In genomic region chr16:20929804-20930683, GRCh38 we compare ENCODE assay signal across 7 cellular contexts. TPM values are rescaled to one million over a fixed set of nuclear protein-coding genes. Genes with fewer than 3 reads are reported as not detected.
DNase-seq lines count a peak whose midpoint lies in the region; TF ChIP-seq lines count a peak whose summit lies in the region.
"Not testable (repeated sequence)": the region's sequence is repeated elsewhere in the genome, so short reads cannot be mapped to it uniquely, and the experiment has no call there.

No MANE protein-coding gene starts in this region.

- not testable (repeated sequence) for H3K79me2 ChIP-seq in SK-N-SH (ENCODE audit: insufficient read depth); neural cell (replicated peaks; ENCODE audit: insufficient read depth, low read length)

- not testable (repeated sequence) for TF ChIP-seq POLR2A in stomach (IDR thresholded peaks at IDR 0.05)

- not testable (repeated sequence) for H3F3A ChIP-seq in SK-N-SH (replicated peaks; ENCODE audit: insufficient read depth); neural cell (ENCODE audit: insufficient read depth, low read length, poor library complexity, severe bottlenecking)

- H3K9ac ChIP-seq in SK-N-SH; neural cell (ENCODE audit: low read length): not testable (repeated sequence)

- not testable (repeated sequence) for TF ChIP-seq RAD21 in SK-N-SH (IDR thresholded peaks at IDR 0.05; ENCODE audit: low read length); neural cell (conservative IDR thresholded peaks at IDR 0.05)

- not testable (repeated sequence) for H4K20me1 ChIP-seq in SK-N-SH (ENCODE audit: insufficient read depth); neural cell (ENCODE audit: insufficient read depth)

- not testable (repeated sequence) for H3K27me3 ChIP-seq in SK-N-SH (ENCODE audit: insufficient read depth); neural cell (ENCODE audit: insufficient read depth, low read depth, low read length); stomach

- H2AFZ ChIP-seq in SK-N-SH (ENCODE audit: low read depth) = 0 out of 2 replicates have a peak overlapping the region, but pooled peaks have one; percentile 33
- not testable (repeated sequence) for H2AFZ ChIP-seq in neural cell (ENCODE audit: low read depth, low read length)

- TF ChIP-seq EP300 in SK-N-SH (IDR thresholded peaks at IDR 0.05; ENCODE audit: borderline replicate concordance in 1 of 2, low read depth in 1 of 2, low read length in 1 of 2); neural cell (conservative IDR thresholded peaks at IDR 0.05; ENCODE audit: poor library complexity, severe bottlenecking); stomach (IDR thresholded peaks at IDR 0.05): not testable (repeated sequence)

- peak; percentile 30 for DNase-seq in GM13977 (ENCODE audit: low spot score)
- not testable (repeated sequence) for DNase-seq in SK-N-SH, stomach
- DNase-seq in cerebellar cortex (ENCODE audit: low spot score) = peak; percentile 96
- peak; percentile 45 for DNase-seq in fibroblast of villous mesenchyme (ENCODE audit: low read depth)
- peak; percentile 61 for DNase-seq in hepatic stellate cell (ENCODE audit: low spot score)

- not testable (repeated sequence) for TF ChIP-seq CTCF in GM13977 (IDR thresholded peaks at IDR 0.05; ENCODE audit: extremely low read depth, insufficient read depth, missing control alignments); SK-N-SH (IDR thresholded peaks at IDR 0.05); fibroblast of villous mesenchyme (IDR thresholded peaks at IDR 0.05; ENCODE audit: insufficient read depth, low read depth, low read length); neural cell (IDR thresholded peaks at IDR 0.05; ENCODE audit: poor library complexity, severe bottlenecking); stomach (IDR thresholded peaks at IDR 0.05)

- H3K9me2 ChIP-seq in SK-N-SH; neural cell (ENCODE audit: insufficient read depth, low read length): not testable (repeated sequence)

- intact Hi-C loops in stomach (cut with DNase I; ENCODE audit: low total_unique reads) = not testable (repeated sequence)

- POLR2A ChIA-PET in SK-N-SH (lab: Yijun Ruan, JAX) = not testable (repeated sequence)

- H3K4me1 ChIP-seq in SK-N-SH (ENCODE audit: control insufficient read depth in 1 of 2, insufficient read depth in 2 of 2, low read depth in 1 of 2, low read length in 1 of 2); stomach: not testable (repeated sequence)

- not testable (repeated sequence) for H3K4me3 ChIP-seq in SK-N-SH (ENCODE audit: low read depth in 2 of 2, low read length in 1 of 2); fibroblast of villous mesenchyme (ENCODE audit: low read depth, low read length); neural cell (ENCODE audit: low read length); stomach

- H3K9me3 ChIP-seq in SK-N-SH; neural cell (ENCODE audit: low read length); stomach: not testable (repeated sequence)

- 82% methylated on average over 10 of the region's 11 CpGs for WGBS in SK-N-SH (ENCODE audit: low lambda C conversion rate)
- 66 to 90% (median 79%) methylated on average over 11 of the region's 11 CpGs for WGBS in stomach, 5 donors

- not testable (repeated sequence) for H3K27ac ChIP-seq in SK-N-SH (ENCODE audit: low read depth in 2 of 2, low read length in 1 of 2)
- peak overlapping the region; percentile 24 for H3K27ac ChIP-seq in neural cell (ENCODE audit: low read length)
- peak overlapping the region in 3 of 5 donors; percentile 5 to 70 (median 28) for H3K27ac ChIP-seq in stomach

- H3K4me2 ChIP-seq in SK-N-SH; neural cell (ENCODE audit: low read length): not testable (repeated sequence)

- H3K36me3 ChIP-seq in SK-N-SH (replicated peaks in 1 of 2; ENCODE audit: control insufficient read depth in 1 of 2, insufficient read depth in 2 of 2, low read length in 1 of 2); neural cell (ENCODE audit: insufficient read depth, low read length); stomach: not testable (repeated sequence)

- CTCF ChIA-PET in SK-N-SH (lab: Yijun Ruan, JAX) = not testable (repeated sequence)

- in situ Hi-C loops in GM13977 (cut with MboI; ENCODE audit: low pct_unique_long_range_greater_than_20kb, low sequenced_read_pairs, unreplicated experiment) = not testable (repeated sequence)

RNA-seq across cellular contexts. Expression of gene LYRM1, which starts 29.5 kb away (rescaled TPM):
- polyA plus RNA-seq in SK-N-SH (2012; rRNA removed) (18.1 and 21.9 TPM in 2 replicates), neural cell (98.7 and 125 TPM in 2 replicates), stomach (10 to 100 TPM; 37.4 to 58.5 (median 43.4) TPM)
- polyA plus RNA-seq in SK-N-SH (2012; cell fraction: cytosol; rRNA removed) = 30.9 and 32.6 TPM in 2 replicates
- polyA plus RNA-seq in SK-N-SH (2012; cell fraction: nucleus; rRNA removed) = 2.8 and 8.5 TPM in 2 replicates
- total RNA-seq in fibroblast of villous mesenchyme (28.0 and 59.2 TPM in 2 replicates), stomach (10 to 100 TPM in 4 of 5 donors, 1 to 10 TPM in 1; 6.7 to 29.7 (median 21.0) TPM)
- polyA minus RNA-seq in neural cell = 51.9 and 60.8 TPM in 2 replicates

RNA-seq across cellular contexts. Expression of gene DCUN1D3, which starts 29.9 kb away (rescaled TPM):
- 4.7 and 6.2 TPM in 2 replicates for polyA plus RNA-seq in SK-N-SH (2012; rRNA removed)
- 4.5 and 4.7 TPM in 2 replicates for polyA plus RNA-seq in SK-N-SH (2012; cell fraction: cytosol; rRNA removed)
- polyA plus RNA-seq in SK-N-SH (2012; cell fraction: nucleus; rRNA removed) = 6.8 and 7.8 TPM in 2 replicates
- 24.5 and 52.2 TPM in 2 replicates for total RNA-seq in fibroblast of villous mesenchyme
- 9.2 and 11.5 TPM in 2 replicates for polyA plus RNA-seq in neural cell
- polyA minus RNA-seq in neural cell = 25.8 and 27.6 TPM in 2 replicates
- total RNA-seq in stomach = 10 to 100 TPM in 4 of 5 donors, 1 to 10 TPM in 1; 3.8 to 25.7 (median 16.7) TPM
- 1 to 10 TPM; 1.4 to 3.7 (median 2.1) TPM for polyA plus RNA-seq in stomach
